Comparison of ENCODE assay signal across 14 cellular contexts in the genomic region with DNA sequence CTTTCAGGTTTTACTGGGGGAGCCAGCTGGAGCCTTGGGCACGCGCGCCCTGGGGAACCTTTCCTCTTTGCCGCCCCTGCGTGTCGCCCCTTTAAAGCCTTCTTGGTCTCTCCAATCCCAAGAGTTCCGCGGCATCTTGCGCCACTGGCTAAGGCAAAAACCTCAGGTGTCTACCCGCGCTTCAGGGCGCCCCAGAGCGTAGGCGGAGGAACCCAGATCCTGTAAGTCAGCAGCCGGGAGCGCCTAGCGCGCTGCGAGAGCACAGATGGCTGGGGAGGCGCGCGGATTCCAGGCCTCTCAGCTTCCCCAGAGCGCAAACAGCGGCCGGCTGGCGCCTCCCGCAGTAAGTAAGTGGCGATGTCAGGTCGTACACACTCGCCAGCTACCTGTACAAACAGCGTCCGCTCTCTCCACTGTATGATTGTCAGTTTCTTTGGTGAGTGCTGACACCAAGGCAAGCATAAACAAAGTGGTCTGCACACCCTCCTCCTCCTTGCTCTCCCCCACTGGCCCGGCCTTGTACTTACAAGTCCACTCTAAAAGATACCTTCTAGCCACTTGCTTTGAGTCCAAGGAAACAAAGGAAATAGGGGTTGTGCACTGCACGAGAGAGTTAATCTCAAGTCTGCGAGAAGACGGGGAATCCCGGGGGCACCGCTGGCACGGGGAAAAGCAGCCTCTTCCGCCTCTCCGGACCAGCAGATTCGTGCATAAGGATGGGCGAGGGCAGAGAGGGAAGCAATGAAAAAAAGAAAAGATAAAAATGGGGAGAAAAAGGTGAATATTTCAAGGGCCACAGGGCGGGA. TPM values are rescaled to one million over a fixed set of nuclear protein-coding genes. Genes with fewer than 3 reads are reported as not detected.
DNase-seq lines count a peak whose midpoint lies in the region; ATAC-seq and TF ChIP-seq lines count a peak whose summit lies in the region.
"Had no signal": no experiment of that assay in that cellular context is flagged by ENCODE, and none has a peak within 500 bp of the region (broad histone marks: within the 10 kb centered on the region; RNA-seq: fewer than 3 reads in every experiment).

No MANE protein-coding gene starts in this region.

- in situ Hi-C loops in GM13977 (cut with MboI; ENCODE audit: low pct_unique_long_range_greater_than_20kb, low sequenced_read_pairs, unreplicated experiment), result loop anchor here (25.0 kb wide), 1 partner anchor 572 kb away; no protein-coding TSS in a partner anchor

- no peaks in the 10 kb centered on the region for H3K36me3 ChIP-seq in neural progenitor cell

- peaks cover 49% of the 10 kb centered on the region for H3K4me1 ChIP-seq in neural progenitor cell

- H3K4me2 ChIP-seq in neural progenitor cell, result peak overlapping the region; percentile 85
- H3K4me2 ChIP-seq: KMS-11 had no signal

- H3K27ac ChIP-seq in neural progenitor cell, result peak overlapping the region; percentile 14
- H3K27ac ChIP-seq: KMS-11 had no signal

- H3K4me1 Mint-ChIP-seq in neural progenitor cell, result peaks cover 17% of the 10 kb centered on the region
- no peaks in the 10 kb centered on the region for H3K4me1 Mint-ChIP-seq in Calu3 (ENCODE audit: low read depth, unreplicated experiment)
- H3K4me1 Mint-ChIP-seq: activated CD4-positive, alpha-beta memory T cell treated with anti-CD3 and anti-CD28 coated beads, Interleukin-2, amount 10 ng/mL, durations not matched to agents 7 days and 5 days; stimulated activated naive CD8-positive, alpha-beta T cell treated with anti-CD3 and anti-CD28 coated beads, Interleukin-15, amount 100 ng/mL, for 72 hours had no signal

- peaks cover 9% of the 10 kb centered on the region for H3K9me3 Mint-ChIP-seq in neural progenitor cell
- H3K9me3 Mint-ChIP-seq in Calu3 (ENCODE audit: low read depth, unreplicated experiment), result peaks cover 12% of the 10 kb centered on the region

- peaks cover 54% of the 10 kb centered on the region for H3F3A ChIP-seq in neural progenitor cell (ENCODE audit: low read depth)

- H3K9me3 ChIP-seq in neural progenitor cell (ENCODE audit: low read depth), result no peaks in the 10 kb centered on the region

- peaks cover 28% of the 10 kb centered on the region for H3K27me3 Mint-ChIP-seq in neural progenitor cell (ENCODE audit: insufficient read depth, low read depth)
- H3K27me3 Mint-ChIP-seq in Calu3 (ENCODE audit: unreplicated experiment), result no peaks in the 10 kb centered on the region

- DNase-seq in GM13977 (ENCODE audit: low spot score), result no peak
- peak; percentile 75 for DNase-seq in NCI-H748 treated with DMSO at 0.1 percent for 48 hours (lab: John Stamatoyannopoulos, UW)
- peak; percentile 6 for DNase-seq in globus pallidus (ENCODE audit: low spot score)
- peak; percentile 94 for DNase-seq in neural progenitor cell (ENCODE audit: low spot score)
- no peak for DNase-seq in DMS153 (lab: John Stamatoyannopoulos, UW)
- no peak for DNase-seq in Calu3
- DNase-seq: activated CD4-positive, alpha-beta memory T cell treated with anti-CD3 and anti-CD28 coated beads, Interleukin-2, amount 10 ng/mL, durations not matched to agents 7 days and 5 days; DND-41; stimulated activated naive CD8-positive, alpha-beta T cell treated with anti-CD3 and anti-CD28 coated beads, Interleukin-15, amount 100 ng/mL, for 72 hours had no signal

- TF ChIP-seq CTCF in GM13977 (IDR thresholded peaks at IDR 0.05; ENCODE audit: extremely low read depth, insufficient read depth, missing control alignments) (peak; percentile 9), neural progenitor cell (IDR thresholded peaks at IDR 0.05) (peak; percentile 82), Calu3 (IDR thresholded peaks at IDR 0.05; ENCODE audit: unreplicated experiment) (no peak)

- H3K4me3 Mint-ChIP-seq in neural progenitor cell (peak overlapping the region; percentile 80), Calu3 (ENCODE audit: low read depth, unreplicated experiment) (no peak overlapping the region)
- H3K4me3 Mint-ChIP-seq: activated CD4-positive, alpha-beta memory T cell treated with anti-CD3 and anti-CD28 coated beads, Interleukin-2, amount 10 ng/mL, durations not matched to agents 7 days and 5 days; stimulated activated naive CD8-positive, alpha-beta T cell treated with anti-CD3 and anti-CD28 coated beads, Interleukin-15, amount 100 ng/mL, for 72 hours had no signal

- H3K4me3 ChIP-seq in neural progenitor cell, result peak overlapping the region; percentile 56

- intact Hi-C loops in Calu3 (cut with micrococcal nuclease; ENCODE audit: unreplicated experiment), result no loop called here

- H3K9ac ChIP-seq in neural progenitor cell, result no peak overlapping the region
- H3K9ac ChIP-seq: KMS-11 had no signal

- peak overlapping the region; percentile 75 for H2AFZ ChIP-seq in neural progenitor cell (replicated peaks)

- CTCF ChIA-PET in Calu3 (lab: Charles Lee), result no interaction called here

- ATAC-seq in activated CD4-positive, CD25-positive, alpha-beta regulatory T cell treated with anti-CD3 and anti-CD28 coated beads, Interleukin-2, amount 50 U/mL, for 24 hours, result no peak
- ATAC-seq in HG03354 (IDR thresholded peaks at IDR 0.05; ENCODE audit: poor library complexity, severe bottlenecking, unreplicated experiment), result no peak
- ATAC-seq: stimulated activated naive CD8-positive, alpha-beta T cell treated with anti-CD3 and anti-CD28 coated beads, Interleukin-15, amount 100 ng/mL, for 72 hours had no signal

- H4K20me1 ChIP-seq in neural progenitor cell (ENCODE audit: low read depth), result peaks cover 8% of the 10 kb centered on the region

- no peaks in the 10 kb centered on the region for H3K36me3 Mint-ChIP-seq in neural progenitor cell
- H3K36me3 Mint-ChIP-seq in Calu3 (ENCODE audit: insufficient read depth, unreplicated experiment), result no peaks in the 10 kb centered on the region

- no TSS peak for BruUV-seq in Calu3 (replicated peaks; lab: Mats Ljungman, UMichigan)

- no peaks in the 10 kb centered on the region for H3K79me2 ChIP-seq in neural progenitor cell (ENCODE audit: low read depth)

- H3K27me3 ChIP-seq in neural progenitor cell, result peaks cover 36% of the 10 kb centered on the region

- no peak overlapping the region for H3K27ac Mint-ChIP-seq in neural progenitor cell
- H3K27ac Mint-ChIP-seq in Calu3 (ENCODE audit: unreplicated experiment), result no peak overlapping the region
- H3K27ac Mint-ChIP-seq: activated CD4-positive, alpha-beta memory T cell treated with anti-CD3 and anti-CD28 coated beads, Interleukin-2, amount 10 ng/mL, durations not matched to agents 7 days and 5 days; stimulated activated naive CD8-positive, alpha-beta T cell treated with anti-CD3 and anti-CD28 coated beads, Interleukin-15, amount 100 ng/mL, for 72 hours had no signal

RNA-seq across cellular contexts. Expression of a gene that starts 2.9 kb away (rescaled TPM):
- total RNA-seq in neural progenitor cell (ENCODE audit: low replicate concordance), result 0.22 TPM in 1 of 2 replicates, not detected in the other
- not detected in 2 replicates for total RNA-seq in Calu3 (2022)
- total RNA-seq: activated CD4-positive, alpha-beta memory T cell treated with anti-CD3 and anti-CD28 coated beads, Interleukin-2, amount 10 ng/mL, durations not matched to agents 7 days and 5 days; RPMI7951; skeletal muscle tissue had no signal

Comparison
In these comparisons a context has a peak if more than half of its experiments do, and no peak if none do; other contexts are left out.
1. DNase-seq: peak in NCI-H748 treated with DMSO at 0.1 percent for 48 hours (single experiment), globus pallidus (single experiment) and neural progenitor cell (single experiment); none in GM13977 (single experiment), DMS153 (single experiment) and Calu3 (single experiment).